ENCODE assay signal across 8 cellular contexts in the genomic region with DNA sequence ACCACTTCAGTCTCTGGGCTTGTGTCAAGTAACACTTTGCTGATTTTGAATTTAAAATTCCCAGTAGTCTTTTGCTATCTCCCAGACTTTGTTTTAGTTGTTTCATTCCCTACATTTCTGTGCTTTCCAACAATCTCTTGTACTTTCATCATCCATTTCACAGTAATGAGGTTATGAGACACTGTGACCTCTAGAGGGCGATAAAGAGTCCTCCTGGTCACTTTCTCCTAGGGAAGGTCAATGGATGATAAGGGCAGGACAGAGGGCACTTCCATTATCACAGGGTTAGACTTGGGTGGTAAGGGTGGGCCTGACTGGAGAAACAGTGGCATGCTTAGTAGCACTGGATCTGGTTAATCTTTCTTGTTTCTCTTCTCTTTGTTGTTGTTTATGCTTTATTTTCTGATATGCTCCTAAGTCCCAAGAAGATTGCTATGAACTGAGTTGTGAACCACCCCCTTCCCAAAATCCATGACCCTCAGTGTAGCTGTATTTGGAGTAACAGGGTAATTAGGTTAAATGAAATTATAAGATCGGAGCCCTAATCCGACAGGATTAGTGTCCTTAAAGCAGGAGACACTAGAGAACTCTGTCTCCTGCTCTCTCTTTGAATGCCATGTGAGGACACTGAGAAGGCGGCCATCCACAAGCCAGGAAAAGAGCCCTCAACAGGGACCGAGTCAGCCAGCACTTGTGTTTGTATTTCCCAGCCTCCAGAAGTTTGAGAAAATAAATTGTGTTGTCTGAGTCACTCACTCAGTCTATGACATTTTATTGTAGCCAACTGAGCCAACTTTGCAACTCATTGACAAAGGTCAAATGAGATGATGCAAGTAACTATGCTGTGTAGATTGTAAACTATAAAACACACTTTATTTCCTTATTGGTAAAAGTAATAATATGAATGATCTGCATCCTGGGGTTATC.
DNase-seq lines count a peak whose midpoint lies in the region; ATAC-seq and TF ChIP-seq lines count a peak whose summit lies in the region.

No MANE protein-coding gene starts in this region.

- H3K9me3 ChIP-seq in neutrophil: no peaks in the 10 kb centered on the region

- H3K4me3 ChIP-seq in GM12864 (ENCODE audit: low read depth, low read length): no peak overlapping the region
- no peak overlapping the region for H3K4me3 ChIP-seq in epithelial cell of proximal tubule (ENCODE audit: low read depth, low read length)
- H3K4me3 ChIP-seq in neutrophil (ENCODE audit: low read depth in 1 of 2, low read length in 1 of 2): no peak overlapping the region

- TF ChIP-seq CTCF in GM12864 (IDR thresholded peaks at IDR 0.05; ENCODE audit: low read depth, low read length, missing control alignments) (peak; percentile 69), epithelial cell of proximal tubule (conservative IDR thresholded peaks at IDR 0.05; ENCODE audit: low read depth, low read length) (peak; percentile 71), neutrophil (IDR thresholded peaks at IDR 0.05) (peak; percentile 38)

- H3K27ac ChIP-seq in neutrophil: no peak overlapping the region

- H3K36me3 ChIP-seq in neutrophil: no peaks in the 10 kb centered on the region

- no peaks in the 10 kb centered on the region for H3K27me3 ChIP-seq in neutrophil

- DNase-seq in A172 (ENCODE audit: low spot score): peak; percentile 3
- no peak for DNase-seq in GM12864 (ENCODE audit: low read depth)
- DNase-seq in NCI-H774 (lab: John Stamatoyannopoulos, UW): peak; percentile 4
- DNase-seq in epithelial cell of proximal tubule (ENCODE audit: low read depth): peak; percentile 30
- DNase-seq in NCI-H526 treated with DMSO at 0.1 percent for 48 hours (lab: John Stamatoyannopoulos, UW): no peak

- peak; percentile 53 for ATAC-seq in HG02870 (IDR thresholded peaks at IDR 0.05; ENCODE audit: unreplicated experiment)
- no peak for ATAC-seq in GM19328 (IDR thresholded peaks at IDR 0.05; ENCODE audit: unreplicated experiment)

- no peaks in the 10 kb centered on the region for H3K4me1 ChIP-seq in neutrophil (ENCODE audit: control insufficient read depth in 1 of 2, insufficient read depth in 1 of 2, low read depth in 1 of 2, low read length in 1 of 2)

Comparison
In these comparisons a context has a peak if more than half of its experiments do, and no peak if none do; other contexts are left out.
1. DNase-seq: peak in A172 (single experiment), NCI-H774 (single experiment) and epithelial cell of proximal tubule (single experiment); none in GM12864 (single experiment) and NCI-H526 treated with DMSO at 0.1 percent for 48 hours (single experiment).
2. Peak in every context shown above with its lines, with median percentiles within 50 percentile points of each other: CTCF ChIP-seq.